Comparison of ENCODE assay signal across 10 cellular contexts in genomic region chr16:86568677-86569623, GRCh38. TPM values are rescaled to one million over a fixed set of nuclear protein-coding genes. Genes with fewer than 3 reads are reported as not detected.
DNase-seq lines count a peak whose midpoint lies in the region; ATAC-seq and TF ChIP-seq lines count a peak whose summit lies in the region.
"Had no signal": no experiment of that assay in that cellular context is flagged by ENCODE, and none has a peak within 500 bp of the region (broad histone marks: within the 10 kb centered on the region; RNA-seq: fewer than 3 reads in every experiment).

No MANE protein-coding gene starts in this region.

- no peaks in the 10 kb centered on the region for H3K36me3 Mint-ChIP-seq in CD4-positive, alpha-beta T cell (ENCODE audit: low read depth)
- H3K36me3 Mint-ChIP-seq in T-helper 17 cell (ENCODE audit: low read depth): peaks cover under 1% of the 10 kb centered on the region

- no peak overlapping the region for H2BK12ac ChIP-seq in trophoblast cell (ENCODE audit: low read length)

- no peaks in the 10 kb centered on the region for H3K9me3 ChIP-seq in CD4-positive, alpha-beta T cell (ENCODE audit: control insufficient read depth, low read length)
- H3K9me3 ChIP-seq in T-helper 17 cell (ENCODE audit: control insufficient read depth, low read length, poor library complexity, severe bottlenecking) (no peaks in the 10 kb centered on the region), trophoblast cell (ENCODE audit: insufficient read depth, low read depth, low read length) (peaks cover 3% of the 10 kb centered on the region)

- no peak overlapping the region for H4K12ac ChIP-seq in trophoblast cell (ENCODE audit: low read depth, low read length)

- H3K4me1 ChIP-seq in trophoblast cell (ENCODE audit: control insufficient read depth in 1 of 2, insufficient read depth in 2 of 2, low read length in 2 of 2): peaks cover 11 to 13% of the 10 kb centered on the region in 2 experiments

- TF ChIP-seq CTCF in CD4-positive, alpha-beta T cell (IDR thresholded peaks at IDR 0.05): no peak
- TF ChIP-seq CTCF in fibroblast of the aortic adventitia (IDR thresholded peaks at IDR 0.05; ENCODE audit: insufficient read depth, low read length): no peak

- peaks cover 71% of the 10 kb centered on the region for H3K27me3 ChIP-seq in CD4-positive, alpha-beta T cell (ENCODE audit: control insufficient read depth, insufficient read depth, low read length)
- H3K27me3 ChIP-seq in trophoblast cell (ENCODE audit: insufficient read depth, low read length): peaks cover 76% of the 10 kb centered on the region

- intact Hi-C loops in CD4-positive, alpha-beta T cell (cut with DNase I, micrococcal nuclease): no loop called here

- no peak overlapping the region for H3K4ac ChIP-seq in trophoblast cell (ENCODE audit: low read depth, low read length)

- peaks cover 83% of the 10 kb centered on the region for H3K27me3 Mint-ChIP-seq in CD4-positive, alpha-beta T cell
- H3K27me3 Mint-ChIP-seq in T-helper 17 cell: peaks cover 72% of the 10 kb centered on the region

- POLR2A ChIA-PET in CD4-positive, alpha-beta T cell (lab: Charles Lee): no interaction called here

- H3K27ac ChIP-seq in CD4-positive, alpha-beta T cell (ENCODE audit: low read depth, low read length): no peak overlapping the region
- no peak overlapping the region for H3K27ac ChIP-seq in trophoblast cell (ENCODE audit: low read depth, low read length)

- no peaks in the 10 kb centered on the region for H3K79me2 ChIP-seq in trophoblast cell (ENCODE audit: control insufficient read depth, insufficient read depth, low read length, poor library complexity)

- H3K4me3 ChIP-seq in fibroblast of the aortic adventitia (ENCODE audit: low read depth, low read length): peak overlapping the region; percentile 85
- H3K4me3 ChIP-seq in trophoblast cell (ENCODE audit: low read depth, low read length): peak overlapping the region; percentile 41

- H2BK5ac ChIP-seq in trophoblast cell (ENCODE audit: low read depth, low read length, poor library complexity): no peak overlapping the region

- H2AFZ ChIP-seq in trophoblast cell (ENCODE audit: insufficient read depth, low read length, poor library complexity): no peak overlapping the region

- DNase-seq in CD4-positive, alpha-beta T cell: no peak
- no peak for DNase-seq in T-helper 17 cell
- no peak for DNase-seq in fibroblast of the aortic adventitia (ENCODE audit: low read depth)
- no peak for DNase-seq in trophoblast cell
- DNase-seq in 8988T: no peak
- no peak for DNase-seq in NCI-H2029 treated with DMSO at 0.1 percent for 48 hours (lab: John Stamatoyannopoulos, UW)
- no peak for DNase-seq in ACHN
- DNase-seq in NCI-H1048 (lab: John Stamatoyannopoulos, UW): no peak
- DNase-seq: activated T-cell treated with anti-CD3 and anti-CD28 coated beads, Interleukin-2, amount 50 U/mL, for 4 hours; NCI-H446 had no signal

- no CpG with 5 or more reads among the region's 33 CpGs for WGBS in trophoblast cell (ENCODE audit: extremely low coverage, insufficient coverage, insufficient read length)

- peak overlapping the region; percentile 83 for H3K4me2 ChIP-seq in trophoblast cell (ENCODE audit: low read length)

- CTCF ChIA-PET in CD4-positive, alpha-beta T cell (lab: Charles Lee): no interaction called here

- H3K4me3 Mint-ChIP-seq in CD4-positive, alpha-beta T cell: peak overlapping the region; percentile 38
- H3K4me3 Mint-ChIP-seq in T-helper 17 cell: peak overlapping the region; percentile 67
- H3K4me3 Mint-ChIP-seq: activated T-cell treated with anti-CD3 and anti-CD28 coated beads, Interleukin-2, amount 50 U/mL, for 4 hours had no signal

- no peak for ATAC-seq in CD4-positive, alpha-beta T cell (ENCODE audit: poor library complexity)
- ATAC-seq in T-helper 17 cell: no peak
- ATAC-seq: activated T-cell treated with anti-CD3 and anti-CD28 coated beads, Interleukin-2, amount 50 U/mL, for 4 hours had no signal

- H4K8ac ChIP-seq in trophoblast cell (ENCODE audit: low read depth, low read length): no peak overlapping the region

- H4K91ac ChIP-seq in trophoblast cell (ENCODE audit: low read depth, low read length): no peak overlapping the region

- H3K36me3 ChIP-seq in trophoblast cell (ENCODE audit: control insufficient read depth in 1 of 2, insufficient read depth in 2 of 2, low read length in 2 of 2): no peaks in the 10 kb centered on the region

- no peaks in the 10 kb centered on the region for H3K9me3 Mint-ChIP-seq in CD4-positive, alpha-beta T cell
- H3K9me3 Mint-ChIP-seq: activated T-cell treated with anti-CD3 and anti-CD28 coated beads, Interleukin-2, amount 50 U/mL, for 4 hours had no signal

- peaks cover 18% of the 10 kb centered on the region for H3K4me1 Mint-ChIP-seq in CD4-positive, alpha-beta T cell (ENCODE audit: low read depth)
- peaks cover 6% of the 10 kb centered on the region for H3K4me1 Mint-ChIP-seq in T-helper 17 cell

- in situ Hi-C loops in ACHN (cut with HindIII; ENCODE audit: low pct_ligation_motif_present, low pct_unique_long_range_greater_than_20kb, low sequenced_read_pairs): no loop called here

- H3K23ac ChIP-seq in trophoblast cell (ENCODE audit: low read length): no peak overlapping the region

- no peak overlapping the region for H2BK120ac ChIP-seq in trophoblast cell (ENCODE audit: insufficient read depth, low read length, poor library complexity)

- no peak overlapping the region for H3K27ac Mint-ChIP-seq in CD4-positive, alpha-beta T cell
- peak overlapping the region; percentile 6 for H3K27ac Mint-ChIP-seq in T-helper 17 cell

- no peak overlapping the region for H3K18ac ChIP-seq in trophoblast cell (ENCODE audit: low read length)

- H3K14ac ChIP-seq in trophoblast cell (ENCODE audit: low read length): no peak overlapping the region

- H2AK5ac ChIP-seq in trophoblast cell (ENCODE audit: low read length): no peak overlapping the region

- no peaks in the 10 kb centered on the region for H3K79me1 ChIP-seq in trophoblast cell (ENCODE audit: low read length)

- H3K9ac ChIP-seq in trophoblast cell (ENCODE audit: low read length): no peak overlapping the region

RNA-seq across cellular contexts. Expression of gene FOXC2, which starts 2.3 kb away (rescaled TPM):
- under 1 TPM; 0.11 to 0.19 TPM for total RNA-seq in CD4-positive, alpha-beta T cell
- total RNA-seq in T-helper 17 cell (not detected), fibroblast of the aortic adventitia (ENCODE audit: low replicate concordance) (5.2 TPM in 1 of 2 replicates, not detected in the other)
- 1.2 TPM in 2 replicates for polyA plus RNA-seq in trophoblast cell (2013)
- total RNA-seq: activated T-cell treated with anti-CD3 and anti-CD28 coated beads, Interleukin-2, amount 50 U/mL, for 4 hours had no signal

RNA-seq across cellular contexts. Expression of gene FOXL1, which starts 9.4 kb away (rescaled TPM):
- not detected for total RNA-seq in CD4-positive, alpha-beta T cell
- total RNA-seq in T-helper 17 cell (under 1 TPM in 1 of 2 donors, not detected in 1; 0.13 TPM), fibroblast of the aortic adventitia (ENCODE audit: low replicate concordance) (0.90 and 5.8 TPM in 2 replicates)
- 0.62 and 0.64 TPM in 2 replicates for polyA plus RNA-seq in trophoblast cell (2013)
- total RNA-seq: activated T-cell treated with anti-CD3 and anti-CD28 coated beads, Interleukin-2, amount 50 U/mL, for 4 hours had no signal

RNA-seq across cellular contexts. Expression of gene MTHFSD, which starts 13.9 kb away (rescaled TPM):
- 1 to 10 TPM; 7.3 to 7.9 TPM for total RNA-seq in CD4-positive, alpha-beta T cell
- total RNA-seq in T-helper 17 cell (10 to 100 TPM; 10.8 to 13.1 TPM), fibroblast of the aortic adventitia (ENCODE audit: low replicate concordance) (5.7 and 15.9 TPM in 2 replicates)
- polyA plus RNA-seq in trophoblast cell (2013): 9.5 and 9.8 TPM in 2 replicates

RNA-seq across cellular contexts. Expression of gene FOXF1, which starts 58.6 kb away (rescaled TPM):
- total RNA-seq in CD4-positive, alpha-beta T cell: not detected
- not detected for total RNA-seq in T-helper 17 cell
- total RNA-seq in fibroblast of the aortic adventitia (ENCODE audit: low replicate concordance): 1.6 and 3.0 TPM in 2 replicates
- 0.08 and 0.11 TPM in 2 replicates for polyA plus RNA-seq in trophoblast cell (2013)
